Comparison of ENCODE assay signal across 8 cellular contexts in genomic region chr18:38900445-38900844, GRCh38.
"Had no signal": no experiment of that assay in that cellular context is flagged by ENCODE, and none has a peak within 500 bp of the region (broad histone marks: within the 10 kb centered on the region; RNA-seq: fewer than 3 reads in every experiment).

No MANE protein-coding gene starts in this region.

- DNase-seq: GM23248, H9, HCEC 1CT, KBM-7 had no signal

- H2AFZ ChIP-seq: GM23248 had no signal

- H3K4me3 ChIP-seq: GM23248 had no signal

- FAIRE-seq: H1, H54, HepG2 had no signal

- ATAC-seq: HepG2 had no signal

- H3K27ac ChIP-seq: GM23248, HL-60 had no signal

- H3K9ac ChIP-seq: GM23248 had no signal
